In the genomic region with DNA sequence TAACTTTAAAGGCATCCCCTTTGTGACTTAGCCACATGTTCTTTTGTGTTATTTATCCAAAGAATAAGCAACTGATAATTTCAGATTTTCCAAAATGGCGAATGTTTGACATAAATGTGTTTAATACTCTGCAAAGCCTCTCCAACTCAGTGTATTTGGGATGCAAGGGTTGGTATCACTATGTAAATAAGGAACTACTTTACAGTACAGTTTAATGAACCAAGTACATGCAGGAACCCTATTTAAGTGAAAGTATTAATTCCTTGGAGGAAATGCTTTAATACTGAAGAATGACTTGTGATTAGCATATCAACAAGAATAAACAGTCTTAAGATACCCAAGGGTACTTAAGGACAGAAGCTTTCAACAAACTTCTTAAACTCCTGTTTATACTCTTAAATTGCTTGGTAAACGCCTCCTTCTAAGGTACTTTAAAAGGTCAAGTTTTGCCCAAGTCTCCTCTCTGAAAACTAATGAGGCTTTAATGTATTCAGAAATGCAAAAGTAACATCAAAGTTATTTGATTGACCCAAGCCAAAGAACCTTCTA, we compare ENCODE assay signal across 17 cellular contexts.
A peak's percentile ranks its signal among the peaks of the same experiment; 100 is the strongest.
DNase-seq lines count a peak whose midpoint lies in the region; ATAC-seq and TF ChIP-seq lines count a peak whose summit lies in the region.
"Had no signal": no experiment of that assay in that cellular context is flagged by ENCODE, and none has a peak within 500 bp of the region (broad histone marks: within the 10 kb centered on the region; RNA-seq: fewer than 3 reads in every experiment).

No MANE protein-coding gene starts in this region.

- H3K36me3 ChIP-seq in HCT116 (ENCODE audit: control insufficient read depth in 1 of 2, insufficient read depth in 2 of 2, low read length in 2 of 2) (no peaks in the 10 kb centered on the region), brain microvascular endothelial cell (replicated peaks) (no peaks in the 10 kb centered on the region), psoas muscle (ENCODE audit: insufficient read depth in 1 of 2, low read depth in 1 of 2) (no peaks in the 10 kb centered on the region)
- H3K36me3 ChIP-seq: BLaER1 treated with 17β-estradiol and CSF1 and Interleukin-3, amounts not matched to agents 10 nM and 100 nM; MG63 had no signal

- intact Hi-C loops in HCT116 (cut with micrococcal nuclease): no loop called here
- intact Hi-C loops in psoas muscle (cut with DNase I): loop anchor here in 1 of 2 donors (10.0 kb wide), 1 partner anchor 62 kb away; no protein-coding TSS in a partner anchor

- no TSS peak for BruUV-seq in HCT116 (replicated peaks; lab: Mats Ljungman, UMichigan)

- no peak for TF ChIP-seq POLR2A in HCT116 (IDR thresholded peaks at IDR 0.05; ENCODE audit: borderline replicate concordance, extremely low read depth, insufficient read depth, insufficient read length)

- H3K27ac ChIP-seq in HCT116 (ENCODE audit: low read depth, low read length) (peak overlapping the region; percentile 42), brain microvascular endothelial cell (peak overlapping the region; percentile 52), psoas muscle (peak overlapping the region; percentile 50)
- H3K27ac ChIP-seq: A549; BLaER1 treated with 17β-estradiol and CSF1 and Interleukin-3, amounts not matched to agents 10 nM and 100 nM had no signal

- H2AFZ ChIP-seq in HCT116 (ENCODE audit: low read depth, low read length, poor library complexity, severe bottlenecking): no peak overlapping the region

- POLR2A ChIA-PET in HCT116 (lab: Charles Lee): no interaction called here

- peaks cover 69 to 73% of the 10 kb centered on the region in 2 experiments for H3K4me1 ChIP-seq in HCT116 (ENCODE audit: control insufficient read depth in 1 of 2, insufficient read depth in 2 of 2, low read length in 2 of 2)
- H3K4me1 ChIP-seq in psoas muscle: peaks cover 45% of the 10 kb centered on the region
- H3K4me1 ChIP-seq: A549 had no signal

- H3K79me2 ChIP-seq in HCT116 (ENCODE audit: insufficient read depth, low read length): no peaks in the 10 kb centered on the region

- H3K4me2 ChIP-seq in HCT116 (ENCODE audit: low read length): peak overlapping the region; percentile 49
- H3K4me2 ChIP-seq: A549 had no signal

- no peak overlapping the region for H3K4me3 ChIP-seq in HCT116 (replicated peaks in 1 of 2; ENCODE audit: low read depth in 1 of 2, low read length in 2 of 2)
- no peak overlapping the region for H3K4me3 ChIP-seq in brain microvascular endothelial cell (ENCODE audit: low read depth, low read length)
- no peak overlapping the region for H3K4me3 ChIP-seq in psoas muscle
- H3K4me3 ChIP-seq: A549; BLaER1 treated with 17β-estradiol and CSF1 and Interleukin-3, amounts not matched to agents 10 nM and 100 nM; MG63 had no signal

- CTCF ChIA-PET in HCT116 (lab: Charles Lee): no interaction called here

- H3K27me3 ChIP-seq in HCT116 (ENCODE audit: insufficient read depth, low read length) (no peaks in the 10 kb centered on the region), brain microvascular endothelial cell (replicated peaks) (no peaks in the 10 kb centered on the region), psoas muscle (ENCODE audit: insufficient read depth in 3 of 3, low read length in 2 of 3) (no peaks in the 10 kb centered on the region)
- H3K27me3 ChIP-seq: BLaER1 treated with 17β-estradiol and CSF1 and Interleukin-3, amounts not matched to agents 10 nM and 100 nM; MG63 had no signal

- H3K9me3 ChIP-seq in HCT116 (ENCODE audit: control insufficient read depth in 1 of 2, insufficient read depth in 1 of 2, low read depth in 1 of 2, low read length in 2 of 2) (no peaks in the 10 kb centered on the region), psoas muscle (no peaks in the 10 kb centered on the region)
- H3K9me3 ChIP-seq: A549; BLaER1 treated with 17β-estradiol and CSF1 and Interleukin-3, amounts not matched to agents 10 nM and 100 nM; MG63 had no signal

- in situ Hi-C loops in brain microvascular endothelial cell (cut with HindIII; ENCODE audit: low pct_ligation_motif_present, low sequenced_read_pairs): no loop called here

- no peak overlapping the region for H3K9ac ChIP-seq in HCT116 (ENCODE audit: low read length)
- H3K9ac ChIP-seq: BLaER1 treated with 17β-estradiol and CSF1 and Interleukin-3, amounts not matched to agents 10 nM and 100 nM had no signal

- TF ChIP-seq CTCF in HCT116 (IDR thresholded peaks at IDR 0.05 in 2 of 3, conservative IDR thresholded peaks at IDR 0.05 in 1 of 3; ENCODE audit: borderline replicate concordance in 1 of 3, insufficient read depth in 1 of 3, low read depth in 2 of 3, low read length in 2 of 3) (no peak), brain microvascular endothelial cell (IDR thresholded peaks at IDR 0.05; ENCODE audit: low read depth, low read length, missing control alignments) (no peak), psoas muscle (IDR thresholded peaks at IDR 0.05) (no peak)

- no peak for TF ChIP-seq RAD21 in HCT116 (IDR thresholded peaks at IDR 0.05; ENCODE audit: low read depth)

- RAD21 ChIA-PET in HCT116 (lab: Charles Lee; ENCODE audit: low non-redundant PET in 1 of 2, low total read pairs in 2 of 2, uncharacterized antibody in 2 of 2, unreplicated experiment in 2 of 2): no interaction called here

- H3K9me2 ChIP-seq in HCT116 (ENCODE audit: insufficient read depth): no peaks in the 10 kb centered on the region

- WGBS in psoas muscle, 3 donors: 94 to 97% (median 95%) methylated on average over 2 of the region's 2 CpGs

- no peak for ATAC-seq in HCT116
- no peak for ATAC-seq in psoas muscle
- ATAC-seq: CD8-positive, alpha-beta T cell had no signal

- DNase-seq in DMS79 (lab: John Stamatoyannopoulos, UW): peak; percentile 59
- DNase-seq in HCT116 (ENCODE audit: low read depth, low spot score): no peak
- no peak for DNase-seq in brain microvascular endothelial cell
- no peak for DNase-seq in psoas muscle
- DNase-seq in NCI-H2227 (lab: John Stamatoyannopoulos, UW; ENCODE audit: unreplicated experiment): no peak
- no peak for DNase-seq in GM19238 (ENCODE audit: insufficient read length, low spot score)
- DNase-seq in activated CD4-positive, alpha-beta T cell treated with anti-CD3 and anti-CD28 coated beads, Interleukin-2, amount 50 U/mL, for 1 hour: no peak
- DNase-seq: Calu3; CD8-positive, alpha-beta T cell; H9; Kasumi-1; NCI-H146; NCI-H748 treated with DMSO at 0.1 percent for 48 hours; SHP77 treated with DMSO at 0.1 percent for 48 hours had no signal

- no peaks in the 10 kb centered on the region for H4K20me1 ChIP-seq in HCT116 (ENCODE audit: insufficient read depth)
- H4K20me1 ChIP-seq: BLaER1 treated with 17β-estradiol and CSF1 and Interleukin-3, amounts not matched to agents 10 nM and 100 nM had no signal

TF ChIP-seq in HCT116, 20 proteins besides CTCF, POLR2A, EP300 and RAD21:
- TF ChIP-seq YY1 (IDR thresholded peaks at IDR 0.05; ENCODE audit: extremely low read depth, insufficient replicate concordance, low read depth, low read length) (no peak), TCF7L2 (IDR thresholded peaks at IDR 0.05; ENCODE audit: borderline replicate concordance, extremely low read depth, insufficient read depth, insufficient read length) (no peak), ZBTB33 (IDR thresholded peaks at IDR 0.05; ENCODE audit: extremely low read depth, insufficient replicate concordance, low read length) (no peak), EGR1 (IDR thresholded peaks at IDR 0.05; ENCODE audit: low read depth) (no peak), EZH2 (IDR thresholded peaks at IDR 0.05) (no peak)
